ENCODE assay signal across 9 cellular contexts in genomic region chr7:105830405-105831218, GRCh38. TPM values are rescaled to one million over a fixed set of nuclear protein-coding genes. Genes with fewer than 3 reads are reported as not detected.
DNase-seq lines count a peak whose midpoint lies in the region; ATAC-seq, FAIRE-seq and TF ChIP-seq lines count a peak whose summit lies in the region.
"Had no signal": no experiment of that assay in that cellular context is flagged by ENCODE, and none has a peak within 500 bp of the region (broad histone marks: within the 10 kb centered on the region; RNA-seq: fewer than 3 reads in every experiment).

No MANE protein-coding gene starts in this region.

- 37 to 46% methylated on average over 5 of the region's 5 CpGs for WGBS in lower leg skin, 2 donors

- intact Hi-C loops in lower leg skin (cut with DNase I; ENCODE audit: low total_unique reads), result no loop called here

- H3K36me3 Mint-ChIP-seq in activated T-helper 17 cell treated with anti-CD3 and anti-CD28 coated beads, Interleukin-2, amount 50 U/mL, for 72 hours (ENCODE audit: low read depth), result no peaks in the 10 kb centered on the region

- no peak overlapping the region for H3K4me3 ChIP-seq in lower leg skin (ENCODE audit: low read depth, poor library complexity, severe bottlenecking)
- H3K4me3 ChIP-seq: esophagus muscularis mucosa had no signal

- peaks cover 8% of the 10 kb centered on the region for H3K4me1 Mint-ChIP-seq in activated T-helper 17 cell treated with anti-CD3 and anti-CD28 coated beads, Interleukin-2, amount 50 U/mL, for 72 hours

- H3K27me3 Mint-ChIP-seq in activated T-helper 17 cell treated with anti-CD3 and anti-CD28 coated beads, Interleukin-2, amount 50 U/mL, for 72 hours, result no peaks in the 10 kb centered on the region

- no peak for TF ChIP-seq CTCF in lower leg skin (IDR thresholded peaks at IDR 0.05)

- no peak for TF ChIP-seq POLR2A in lower leg skin (IDR thresholded peaks at IDR 0.05)

- H3K9me3 Mint-ChIP-seq in activated T-helper 17 cell treated with anti-CD3 and anti-CD28 coated beads, Interleukin-2, amount 50 U/mL, for 72 hours, result no peaks in the 10 kb centered on the region

- peak; percentile 51 for ATAC-seq in activated T-helper 17 cell treated with anti-CD3 and anti-CD28 coated beads, Interleukin-2, amount 50 U/mL, for 72 hours (replicated peaks)
- ATAC-seq in HG02938 (IDR thresholded peaks at IDR 0.05; ENCODE audit: unreplicated experiment) (no peak), HG03521 (IDR thresholded peaks at IDR 0.05; ENCODE audit: unreplicated experiment) (no peak)
- ATAC-seq: sciatic nerve had no signal

- H3K4me3 Mint-ChIP-seq in activated T-helper 17 cell treated with anti-CD3 and anti-CD28 coated beads, Interleukin-2, amount 50 U/mL, for 72 hours, result no peak overlapping the region

- H3K27ac Mint-ChIP-seq in activated T-helper 17 cell treated with anti-CD3 and anti-CD28 coated beads, Interleukin-2, amount 50 U/mL, for 72 hours, result no peak overlapping the region

- peak; percentile 91 for FAIRE-seq in urothelium cell line (lab: Jason Lieb, UNC)

- DNase-seq in HPDE6-E6E7 (ENCODE audit: extremely low spot score) (peak; percentile 77), hepatic stellate cell (ENCODE audit: low spot score) (peak; percentile 90), urothelium cell line (ENCODE audit: low spot score) (peak; percentile 95), lower leg skin (ENCODE audit: low spot score in 2 of 2) (no peak)

RNA-seq across cellular contexts. Expression of gene ATXN7L1, which starts 45.8 kb away (rescaled TPM):
- total RNA-seq in activated T-helper 17 cell treated with anti-CD3 and anti-CD28 coated beads, Interleukin-2, amount 50 U/mL, for 72 hours, result 10 to 100 TPM; 12.1 to 24.0 TPM
- total RNA-seq in lower leg skin, result 10 to 100 TPM in 1 of 4 donors, 1 to 10 TPM in 3; 8.1 to 13.5 (median 9.1) TPM

Comparison
In these comparisons a context has a peak if more than half of its experiments do, and no peak if none do; other contexts are left out.
1. DNase-seq: peak in HPDE6-E6E7 (single experiment), hepatic stellate cell (single experiment) and urothelium cell line (single experiment); none in lower leg skin (0 of 2).